In genomic region chr17:81811705-81812570, GRCh38 we compare ENCODE assay signal across 16 cellular contexts. TPM values are rescaled to one million over a fixed set of nuclear protein-coding genes. Genes with fewer than 3 reads are reported as not detected.
DNase-seq lines count a peak whose midpoint lies in the region; ATAC-seq and TF ChIP-seq lines count a peak whose summit lies in the region.
"Had no signal": no experiment of that assay in that cellular context is flagged by ENCODE, and none has a peak within 500 bp of the region (broad histone marks: within the 10 kb centered on the region; RNA-seq: fewer than 3 reads in every experiment).

No MANE protein-coding gene starts in this region.

- peaks cover 11 to 83% (median 70%) of the 10 kb centered on the region in 10 experiments; a peak in 19 of 20 replicates for H3K4me1 ChIP-seq in BLaER1 treated with 17β-estradiol and CSF1 and Interleukin-3, amounts not matched to agents 10 nM and 100 nM
- H3K4me1 ChIP-seq in colonic mucosa (peaks cover 4% of the 10 kb centered on the region), Karpas-422 (ENCODE audit: low read length) (no peaks in the 10 kb centered on the region)

- ATAC-seq in GM18520 (IDR thresholded peaks at IDR 0.05; ENCODE audit: unreplicated experiment) = no peak

- TF ChIP-seq CTCF in VCaP (conservative IDR thresholded peaks at IDR 0.05) = no peak
- TF ChIP-seq CTCF in progenitor cell of endocrine pancreas (IDR thresholded peaks at IDR 0.05; ENCODE audit: unreplicated experiment) = no peak
- TF ChIP-seq CTCF in colonic mucosa (IDR thresholded peaks at IDR 0.05) = no peak

- H3K9me3 ChIP-seq in BLaER1 treated with 17β-estradiol and CSF1 and Interleukin-3, amounts not matched to agents 10 nM and 100 nM (replicated peaks in 1 of 11) = no peaks in the 10 kb centered on the region
- H3K9me3 ChIP-seq in colonic mucosa (no peaks in the 10 kb centered on the region), Karpas-422 (ENCODE audit: low read length) (no peaks in the 10 kb centered on the region)
- H3K9me3 ChIP-seq: A549 had no signal

- no peaks in the 10 kb centered on the region for H3K79me2 ChIP-seq in Karpas-422 (ENCODE audit: low read length)

- no peaks in the 10 kb centered on the region for H3K9me3 Mint-ChIP-seq in progenitor cell of endocrine pancreas (ENCODE audit: low read depth)
- H3K9me3 Mint-ChIP-seq: CD4-positive, CD25-positive, alpha-beta regulatory T cell; IgD-negative memory B cell had no signal

- H3K36me3 ChIP-seq in BLaER1 treated with 17β-estradiol and CSF1 and Interleukin-3, amounts not matched to agents 10 nM and 100 nM = no peaks in the 10 kb centered on the region
- H3K36me3 ChIP-seq in colonic mucosa (no peaks in the 10 kb centered on the region), Karpas-422 (ENCODE audit: insufficient read depth, low read length) (no peaks in the 10 kb centered on the region)

- H3K4me3 ChIP-seq in BLaER1 treated with 17β-estradiol and CSF1 and Interleukin-3, amounts not matched to agents 10 nM and 100 nM = no peak overlapping the region; a peak in 1 of 20 replicates
- H3K4me3 ChIP-seq in colonic mucosa (no peak overlapping the region), Karpas-422 (ENCODE audit: low read length) (no peak overlapping the region)
- H3K4me3 ChIP-seq: A549, GM23248 had no signal

- H3K27me3 ChIP-seq in BLaER1 treated with 17β-estradiol and CSF1 and Interleukin-3, amounts not matched to agents 10 nM and 100 nM = peaks cover 6 to 30% (median 14%) of the 10 kb centered on the region in 11 experiments; a peak in 21 of 22 replicates
- peaks cover 12% of the 10 kb centered on the region for H3K27me3 ChIP-seq in colonic mucosa
- H3K27me3 ChIP-seq in Karpas-422 (ENCODE audit: low read length) = no peaks in the 10 kb centered on the region

- peaks cover 10% of the 10 kb centered on the region for H3K4me1 Mint-ChIP-seq in progenitor cell of endocrine pancreas (ENCODE audit: low read depth)

- no peaks in the 10 kb centered on the region for H3K9me2 ChIP-seq in Karpas-422 (replicated peaks; ENCODE audit: insufficient read depth, low read length)

- no peak overlapping the region for H2AFZ ChIP-seq in Karpas-422 (ENCODE audit: low read length)
- H2AFZ ChIP-seq: GM23248 had no signal

- no peaks in the 10 kb centered on the region for H3K36me3 Mint-ChIP-seq in progenitor cell of endocrine pancreas (ENCODE audit: insufficient read depth)
- H3K36me3 Mint-ChIP-seq: CD4-positive, CD25-positive, alpha-beta regulatory T cell; IgD-negative memory B cell had no signal

- peaks cover 28% of the 10 kb centered on the region for H3K27me3 Mint-ChIP-seq in progenitor cell of endocrine pancreas

- H3K9ac ChIP-seq in BLaER1 treated with 17β-estradiol and CSF1 and Interleukin-3, amounts not matched to agents 10 nM and 100 nM = peak overlapping the region in 5 of 11 experiments; percentile 35 to 61 (median 53); a peak in 7 of 22 replicates
- H3K9ac ChIP-seq in colonic mucosa (ENCODE audit: low read depth in 2 of 2, low read length in 2 of 2) (no peak overlapping the region), Karpas-422 (ENCODE audit: low read length) (no peak overlapping the region)
- H3K9ac ChIP-seq: GM23248, KMS-11 had no signal

- DNase-seq in M059J (ENCODE audit: low read depth) (peak; percentile 35), progenitor cell of endocrine pancreas (ENCODE audit: low spot score, unreplicated experiment) (no peak), colonic mucosa (no peak), Karpas-422 (no peak)
- DNase-seq: Calu3; CD4-positive, CD25-positive, alpha-beta regulatory T cell; DMS 273 treated with DMSO at 0.1 percent for 48 hours; GM23248 had no signal

- no peak overlapping the region for H3K4me3 Mint-ChIP-seq in progenitor cell of endocrine pancreas (ENCODE audit: low read depth)
- H3K4me3 Mint-ChIP-seq: CD4-positive, CD25-positive, alpha-beta regulatory T cell; IgD-negative memory B cell had no signal

- peak overlapping the region; percentile 30 to 92 (median 86); a peak in 21 of 22 replicates for H3K4me2 ChIP-seq in BLaER1 treated with 17β-estradiol and CSF1 and Interleukin-3, amounts not matched to agents 10 nM and 100 nM
- no peak overlapping the region for H3K4me2 ChIP-seq in Karpas-422 (ENCODE audit: low read depth, low read length, poor library complexity, severe bottlenecking)
- H3K4me2 ChIP-seq: A549, KMS-11 had no signal

- peak overlapping the region in 5 of 11 experiments; percentile 24 to 59 (median 44); a peak in 7 of 22 replicates for H3K27ac ChIP-seq in BLaER1 treated with 17β-estradiol and CSF1 and Interleukin-3, amounts not matched to agents 10 nM and 100 nM
- H3K27ac ChIP-seq in VCaP (peak overlapping the region; percentile 26; the same call in 1 of the 2 replicates), colonic mucosa (no peak overlapping the region), Karpas-422 (ENCODE audit: low read length) (no peak overlapping the region)
- H3K27ac ChIP-seq: A549, GM23248, HL-60, KMS-11 had no signal

- intact Hi-C loops in colonic mucosa (cut with DNase I) = no loop called here

- H4K20me1 ChIP-seq in BLaER1 treated with 17β-estradiol and CSF1 and Interleukin-3, amounts not matched to agents 10 nM and 100 nM = peaks cover 0 to 18% (median 0%) of the 10 kb centered on the region in 11 experiments; a peak in 8 of 22 replicates
- no peaks in the 10 kb centered on the region for H4K20me1 ChIP-seq in Karpas-422 (ENCODE audit: insufficient read depth, low read depth, low read length)

- H3K27ac Mint-ChIP-seq in progenitor cell of endocrine pancreas = peak overlapping the region; percentile 5
- H3K27ac Mint-ChIP-seq: CD4-positive, CD25-positive, alpha-beta regulatory T cell; IgD-negative memory B cell had no signal

RNA-seq across cellular contexts. Expression of gene GCGR, which starts 8.0 kb away (rescaled TPM):
- not detected in 2 replicates for total RNA-seq in M059J (2014; rRNA removed; shearing (Covaris generic))
- total RNA-seq in progenitor cell of endocrine pancreas = 2.1 and 2.2 TPM in 2 replicates
- total RNA-seq in colonic mucosa = not detected
- total RNA-seq in Karpas-422 (2014; rRNA removed; shearing (Covaris generic); ENCODE audit: low replicate concordance) = not detected in 2 replicates
- total RNA-seq: CD4-positive, CD25-positive, alpha-beta regulatory T cell; Daoy; GM23248 had no signal

RNA-seq across cellular contexts. Expression of gene MCRIP1, which starts 21.2 kb away (rescaled TPM):
- 40.2 and 58.3 TPM in 2 replicates for total RNA-seq in M059J (2014; rRNA removed; shearing (Covaris generic))
- total RNA-seq in progenitor cell of endocrine pancreas (138 and 157 TPM in 2 replicates), colonic mucosa (10 to 100 TPM; 25.9 to 26.2 TPM)
- 55.9 and 99.9 TPM in 2 replicates for total RNA-seq in Karpas-422 (2014; rRNA removed; shearing (Covaris generic); ENCODE audit: low replicate concordance)

RNA-seq across cellular contexts. Expression of gene PPP1R27, which starts 22.9 kb away (rescaled TPM):
- not detected in 2 replicates for total RNA-seq in M059J (2014; rRNA removed; shearing (Covaris generic))
- total RNA-seq in progenitor cell of endocrine pancreas = not detected in 2 replicates
- not detected for total RNA-seq in colonic mucosa
- total RNA-seq in Karpas-422 (2014; rRNA removed; shearing (Covaris generic); ENCODE audit: low replicate concordance) = 0.25 TPM in 1 of 2 replicates, not detected in the other
- total RNA-seq: Calu3; CD4-positive, CD25-positive, alpha-beta regulatory T cell; Daoy; GM23248 had no signal

RNA-seq across cellular contexts. Expression of gene P4HB, which starts 48.4 kb away (rescaled TPM):
- total RNA-seq in M059J (2014; rRNA removed; shearing (Covaris generic)) = 1,409 and 1,513 TPM in 2 replicates
- total RNA-seq in progenitor cell of endocrine pancreas (467 and 484 TPM in 2 replicates), colonic mucosa (1,000 to 10,000 TPM in 1 of 2 donors, 100 to 1,000 TPM in 1; 719 to 1,051 TPM)
- total RNA-seq in Karpas-422 (2014; rRNA removed; shearing (Covaris generic); ENCODE audit: low replicate concordance) = 175 and 263 TPM in 2 replicates

RNA-seq across cellular contexts. Expression of gene ARHGDIA, which starts 59.2 kb away (rescaled TPM):
- total RNA-seq in M059J (2014; rRNA removed; shearing (Covaris generic)) = 124 and 207 TPM in 2 replicates
- total RNA-seq in progenitor cell of endocrine pancreas = 239 and 248 TPM in 2 replicates
- total RNA-seq in colonic mucosa = 100 to 1,000 TPM; 407 to 546 TPM
- 68.5 and 119 TPM in 2 replicates for total RNA-seq in Karpas-422 (2014; rRNA removed; shearing (Covaris generic); ENCODE audit: low replicate concordance)
